1 cellular context compared by ENCODE assay signal in the genomic region with DNA sequence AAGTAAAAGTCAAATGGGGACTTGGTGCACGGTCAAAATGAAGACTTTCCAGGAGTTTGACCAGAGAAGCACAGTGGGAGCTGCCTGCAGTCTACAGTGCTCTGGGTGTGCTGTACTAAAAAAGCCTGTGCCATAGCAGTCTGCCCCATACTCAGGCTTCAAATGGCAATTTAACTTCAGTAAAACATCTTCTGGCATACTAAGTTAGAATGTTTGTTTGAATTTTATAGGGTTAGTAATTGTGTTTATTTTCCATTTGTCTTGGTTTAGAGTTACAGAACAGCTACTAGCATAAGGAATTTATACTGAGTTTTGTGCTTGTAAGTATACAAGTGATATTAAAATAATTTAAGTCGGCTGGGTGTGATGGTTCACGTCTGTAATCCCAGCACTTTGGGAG.
TF ChIP-seq lines count a peak whose summit lies in the region.

No MANE protein-coding gene starts in this region.

TF ChIP-seq in endothelial cell of umbilical vein, 7 proteins besides CTCF, POLR2A, EP300 and RAD21:
- TF ChIP-seq EZH2 (IDR thresholded peaks at IDR 0.05; ENCODE audit: borderline replicate concordance, low read depth, low read length, severe bottlenecking) (no peak), POLR2AphosphoS5 (IDR thresholded peaks at IDR 0.05; ENCODE audit: insufficient read depth, low read depth, low read length) (no peak), JUN (IDR thresholded peaks at IDR 0.05; ENCODE audit: borderline replicate concordance, insufficient read depth, insufficient read length, low read depth) (no peak), GATA2 (IDR thresholded peaks at IDR 0.05; ENCODE audit: insufficient read depth, insufficient read length, low read depth, low read length) (no peak), MYC (IDR thresholded peaks at IDR 0.05; ENCODE audit: low read depth, low read length) (no peak), FOS (IDR thresholded peaks at IDR 0.05; ENCODE audit: borderline replicate concordance, insufficient read depth, low read length) (no peak)
- TF ChIP-seq, protein P1, sequence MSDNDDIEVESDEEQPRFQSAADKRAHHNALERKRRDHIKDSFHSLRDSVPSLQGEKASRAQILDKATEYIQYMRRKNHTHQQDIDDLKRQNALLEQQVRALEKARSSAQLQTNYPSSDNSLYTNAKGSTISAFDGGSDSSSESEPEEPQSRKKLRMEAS (IDR thresholded peaks at IDR 0.05; ENCODE audit: insufficient read depth, insufficient read length), result no peak
